Comparison of ENCODE assay signal across 9 cellular contexts in genomic region chr9:113012492-113012891, GRCh38. TPM values are rescaled to one million over a fixed set of nuclear protein-coding genes. Genes with fewer than 3 reads are reported as not detected.
DNase-seq lines count a peak whose midpoint lies in the region; ATAC-seq and TF ChIP-seq lines count a peak whose summit lies in the region.
"Had no signal": no experiment of that assay in that cellular context is flagged by ENCODE, and none has a peak within 500 bp of the region (broad histone marks: within the 10 kb centered on the region; RNA-seq: fewer than 3 reads in every experiment).

No MANE protein-coding gene starts in this region.

- H3K9me3 ChIP-seq in HUES48 (ENCODE audit: control insufficient read depth, insufficient read depth, low read length) (peaks cover 23% of the 10 kb centered on the region), iPS-15b (ENCODE audit: control insufficient read depth, insufficient read depth, low read length) (no peaks in the 10 kb centered on the region), smooth muscle cell (replicated peaks; ENCODE audit: low read depth) (peaks cover under 1% of the 10 kb centered on the region), adrenal gland (replicated peaks in 1 of 3) (no peaks in the 10 kb centered on the region)

- no peak for TF ChIP-seq CTCF in smooth muscle cell (IDR thresholded peaks at IDR 0.05; ENCODE audit: borderline replicate concordance, insufficient read depth, poor library complexity, severe bottlenecking)
- no peak for TF ChIP-seq CTCF in adrenal gland (IDR thresholded peaks at IDR 0.05)

- peaks cover 18% of the 10 kb centered on the region for H3K9me3 Mint-ChIP-seq in activated T-helper 17 cell treated with anti-CD3 and anti-CD28 coated beads, Interleukin-2, amount 50 U/mL, for 72 hours

- 52% methylated on average over 9 of the region's 9 CpGs for WGBS in smooth muscle cell (ENCODE audit: low lambda C conversion rate)
- WGBS in adrenal gland, 4 donors, result 23 to 32% (median 25%) methylated on average over 9 of the region's 9 CpGs

- H3K4me3 ChIP-seq in HUES48 (ENCODE audit: low read depth, low read length), result peak overlapping the region; percentile 85
- peak overlapping the region; percentile 74 for H3K4me3 ChIP-seq in iPS-15b (ENCODE audit: low read depth, low read length)
- peak overlapping the region; percentile 55 for H3K4me3 ChIP-seq in smooth muscle cell
- peak overlapping the region in 1 of 4 donors; percentile 44 for H3K4me3 ChIP-seq in adrenal gland

- peaks cover 8% of the 10 kb centered on the region for H3K27me3 Mint-ChIP-seq in activated T-helper 17 cell treated with anti-CD3 and anti-CD28 coated beads, Interleukin-2, amount 50 U/mL, for 72 hours

- intact Hi-C loops in adrenal gland (cut with DNase I), result no loop called here

- TF ChIP-seq POLR2A in adrenal gland (IDR thresholded peaks at IDR 0.05), result no peak

- no peaks in the 10 kb centered on the region for H3K79me2 ChIP-seq in smooth muscle cell (ENCODE audit: low read depth)

- H3K27me3 ChIP-seq in HUES48 (ENCODE audit: control insufficient read depth, insufficient read depth, low read length) (no peaks in the 10 kb centered on the region), iPS-15b (ENCODE audit: control insufficient read depth, insufficient read depth, low read length) (peaks cover 4% of the 10 kb centered on the region), smooth muscle cell (ENCODE audit: low read depth) (no peaks in the 10 kb centered on the region), adrenal gland (no peaks in the 10 kb centered on the region)

- no peak overlapping the region for H3K27ac Mint-ChIP-seq in activated T-helper 17 cell treated with anti-CD3 and anti-CD28 coated beads, Interleukin-2, amount 50 U/mL, for 72 hours

- ATAC-seq in activated T-helper 17 cell treated with anti-CD3 and anti-CD28 coated beads, Interleukin-2, amount 50 U/mL, for 72 hours (replicated peaks), result no peak
- ATAC-seq in GM21390 (IDR thresholded peaks at IDR 0.05; ENCODE audit: unreplicated experiment) (no peak), HG03439 (IDR thresholded peaks at IDR 0.05; ENCODE audit: unreplicated experiment) (no peak)

- H4K20me1 ChIP-seq in smooth muscle cell (ENCODE audit: low read depth), result no peaks in the 10 kb centered on the region

- no peak overlapping the region for H3K27ac ChIP-seq in HUES48 (ENCODE audit: low read depth, low read length)
- no peak overlapping the region for H3K27ac ChIP-seq in smooth muscle cell (ENCODE audit: low read depth)
- no peak overlapping the region for H3K27ac ChIP-seq in adrenal gland
- H3K27ac ChIP-seq: HL-60 had no signal

- H3K4me3 Mint-ChIP-seq in activated T-helper 17 cell treated with anti-CD3 and anti-CD28 coated beads, Interleukin-2, amount 50 U/mL, for 72 hours, result peak overlapping the region; percentile 65

- no peak overlapping the region for H3K9ac ChIP-seq in HUES48 (ENCODE audit: low read depth, low read length)
- H3K9ac ChIP-seq in iPS-15b (ENCODE audit: low read depth, low read length), result no peak overlapping the region
- no peak overlapping the region for H3K9ac ChIP-seq in smooth muscle cell (ENCODE audit: low read depth)

- no peaks in the 10 kb centered on the region for H3F3A ChIP-seq in smooth muscle cell (ENCODE audit: low read depth)

- no peaks in the 10 kb centered on the region for H3K36me3 Mint-ChIP-seq in activated T-helper 17 cell treated with anti-CD3 and anti-CD28 coated beads, Interleukin-2, amount 50 U/mL, for 72 hours (ENCODE audit: low read depth)

- peak overlapping the region; percentile 85 for H3K4me2 ChIP-seq in smooth muscle cell

- H3K4me1 ChIP-seq in HUES48 (ENCODE audit: control insufficient read depth, insufficient read depth, low read length) (0 out of 2 replicates have a peak, but pooled peaks cover 5% of the 10 kb centered on the region), iPS-15b (ENCODE audit: control insufficient read depth, insufficient read depth, low read length) (no peaks in the 10 kb centered on the region), smooth muscle cell (ENCODE audit: low read depth) (no peaks in the 10 kb centered on the region), adrenal gland (replicated peaks in 1 of 2) (no peaks in the 10 kb centered on the region)

- H3K4me1 Mint-ChIP-seq in activated T-helper 17 cell treated with anti-CD3 and anti-CD28 coated beads, Interleukin-2, amount 50 U/mL, for 72 hours, result no peaks in the 10 kb centered on the region

- H3K36me3 ChIP-seq in HUES48 (ENCODE audit: control insufficient read depth, insufficient read depth, low read length) (peaks cover 9% of the 10 kb centered on the region; the same call in 1 of the 2 replicates), iPS-15b (ENCODE audit: control insufficient read depth, insufficient read depth, low read length) (no peaks in the 10 kb centered on the region), smooth muscle cell (ENCODE audit: low read depth) (no peaks in the 10 kb centered on the region), adrenal gland (replicated peaks in 1 of 2) (no peaks in the 10 kb centered on the region)

- no peak for DNase-seq in smooth muscle cell (lab: John Stamatoyannopoulos, UW; ENCODE audit: unreplicated experiment)
- no peak for DNase-seq in adrenal gland
- no peak for DNase-seq in NCI-H446 treated with DMSO at 0.1 percent for 48 hours (lab: John Stamatoyannopoulos, UW)

- H2AFZ ChIP-seq in smooth muscle cell (ENCODE audit: low read depth), result peak overlapping the region; percentile 91

RNA-seq across cellular contexts. Expression of gene ZNF883, which starts 0.5 kb away (rescaled TPM):
- under 1 TPM; 0.71 to 0.76 TPM for total RNA-seq in activated T-helper 17 cell treated with anti-CD3 and anti-CD28 coated beads, Interleukin-2, amount 50 U/mL, for 72 hours
- 4.3 and 9.9 TPM in 2 replicates for total RNA-seq in smooth muscle cell
- polyA plus RNA-seq in smooth muscle cell, result 0.91 and 1.7 TPM in 2 replicates
- 1 to 10 TPM in 1 of 8 donors, under 1 TPM in 3, not detected in 4; 0.50 to 1.2 (median 0.77) TPM for total RNA-seq in adrenal gland
- polyA plus RNA-seq in adrenal gland, result 1 to 10 TPM in 1 of 3 donors, under 1 TPM in 2; 0.24 to 1.8 (median 0.51) TPM

RNA-seq across cellular contexts. Expression of gene ZFP37, which starts 44.0 kb away (rescaled TPM):
- total RNA-seq in activated T-helper 17 cell treated with anti-CD3 and anti-CD28 coated beads, Interleukin-2, amount 50 U/mL, for 72 hours, result 1 to 10 TPM; 1.6 to 3.2 TPM
- total RNA-seq in smooth muscle cell (8.2 and 9.0 TPM in 2 replicates), adrenal gland (1 to 10 TPM in 6 of 8 donors, under 1 TPM in 2; 0.12 to 2.7 (median 1.8) TPM)
- polyA plus RNA-seq in smooth muscle cell (2.2 and 2.5 TPM in 2 replicates), adrenal gland (1 to 10 TPM in 2 of 3 donors, under 1 TPM in 1; 0.64 to 2.4 (median 1.0) TPM)
